Comparison of ENCODE assay signal across 12 cellular contexts in genomic region chr2:197904446-197904845, GRCh38.
A peak's percentile ranks its signal among the peaks of the same experiment; 100 is the strongest.
DNase-seq lines count a peak whose midpoint lies in the region; ATAC-seq and TF ChIP-seq lines count a peak whose summit lies in the region.
"Had no signal": no experiment of that assay in that cellular context is flagged by ENCODE, and none has a peak within 500 bp of the region (broad histone marks: within the 10 kb centered on the region; RNA-seq: fewer than 3 reads in every experiment).

No MANE protein-coding gene starts in this region.

- H3K27ac Mint-ChIP-seq in activated naive CD4-positive, alpha-beta T cell treated with anti-CD3 and anti-CD28 coated beads for 36 hours, result peak overlapping the region; percentile 42
- H3K27ac Mint-ChIP-seq: progenitor cell of endocrine pancreas had no signal

- H3K4me1 Mint-ChIP-seq in activated naive CD4-positive, alpha-beta T cell treated with anti-CD3 and anti-CD28 coated beads for 36 hours (ENCODE audit: low read depth), result peaks cover 51% of the 10 kb centered on the region

- CTCF ChIA-PET in activated naive CD4-positive, alpha-beta T cell treated with anti-CD3 and anti-CD28 coated beads for 36 hours (lab: Charles Lee), result no interaction called here
- CTCF ChIA-PET in HEK293T (lab: Yijun Ruan, JAX), result no interaction called here

- peaks cover 10% of the 10 kb centered on the region; the same call in 1 of the 2 replicates for H3F3A ChIP-seq in GM23248 (ENCODE audit: insufficient read depth)

- intact Hi-C loops in activated naive CD4-positive, alpha-beta T cell treated with anti-CD3 and anti-CD28 coated beads for 36 hours (cut with micrococcal nuclease), result no loop called here

- no peak overlapping the region for H2AFZ ChIP-seq in GM23248

- no peak overlapping the region for H3K4me3 Mint-ChIP-seq in activated naive CD4-positive, alpha-beta T cell treated with anti-CD3 and anti-CD28 coated beads for 36 hours

- no peaks in the 10 kb centered on the region for H3K27me3 ChIP-seq in GM23248 (replicated peaks; ENCODE audit: insufficient read depth)

- H3K4me2 ChIP-seq in GM23248 (ENCODE audit: unreplicated experiment), result no peak overlapping the region

- H3K9ac ChIP-seq in GM23248, result no peak overlapping the region

- no peaks in the 10 kb centered on the region for H3K79me2 ChIP-seq in GM23248 (ENCODE audit: insufficient read depth)

- no peaks in the 10 kb centered on the region for H3K36me3 ChIP-seq in GM23248 (ENCODE audit: low read depth)
- H3K36me3 ChIP-seq: cardiac muscle cell had no signal

- no peaks in the 10 kb centered on the region for H3K27me3 Mint-ChIP-seq in activated naive CD4-positive, alpha-beta T cell treated with anti-CD3 and anti-CD28 coated beads for 36 hours (ENCODE audit: low read depth)
- H3K27me3 Mint-ChIP-seq: progenitor cell of endocrine pancreas had no signal

- DNase-seq in activated T-cell treated with anti-CD3 and anti-CD28 coated beads for 24 hours (ENCODE audit: low read depth) (peak; percentile 23), KBM-7 (peak; percentile 33), HEK293T (ENCODE audit: extremely low spot score) (no peak), GM23248 (no peak)
- DNase-seq in activated T-cell treated with anti-CD3 and anti-CD28 coated beads, Interleukin-2, amount 50 U/mL, for 1 hour, result no peak
- DNase-seq in activated naive CD4-positive, alpha-beta T cell treated with anti-CD3 and anti-CD28 coated beads for 36 hours, result peak; percentile 36
- peak in 4 of 6 experiments; percentile 15 to 65 (median 35) for DNase-seq in stimulated activated naive CD4-positive, alpha-beta T cell (lab: John Stamatoyannopoulos, UW)
- DNase-seq: DMS79, NCI-H1105 treated with DMSO at 0.1 percent for 48 hours had no signal

- H3K9me3 ChIP-seq in GM23248 (ENCODE audit: low read depth), result no peaks in the 10 kb centered on the region

- H3K4me1 ChIP-seq in GM23248 (ENCODE audit: insufficient read depth), result peaks cover 28% of the 10 kb centered on the region

- 77 to 80% methylated on average over 2 of the region's 2 CpGs for WGBS in GM23248 (ENCODE audit: low coverage in 1 of 2, low lambda C conversion rate in 2 of 2, missing lambda C conversion rate in 2 of 2), 2 experiments

- POLR2A ChIA-PET in HEK293T (lab: Yijun Ruan, JAX), result no interaction called here

- no peak for ATAC-seq in HG02610 (IDR thresholded peaks at IDR 0.05; ENCODE audit: unreplicated experiment)

- H3K9me3 Mint-ChIP-seq in activated naive CD4-positive, alpha-beta T cell treated with anti-CD3 and anti-CD28 coated beads for 36 hours, result no peaks in the 10 kb centered on the region

- no peaks in the 10 kb centered on the region for H3K9me2 ChIP-seq in GM23248 (ENCODE audit: insufficient read depth)

- in situ Hi-C loops in KBM-7 (cut with MboI; ENCODE audit: low pct_unique_long_range_greater_than_20kb, low sequenced_read_pairs), result no loop called here
- in situ Hi-C loops in GM23248 (cut with MboI), result no loop called here

- no peaks in the 10 kb centered on the region for H4K20me1 ChIP-seq in GM23248 (ENCODE audit: insufficient read depth)

- H3K36me3 Mint-ChIP-seq in activated naive CD4-positive, alpha-beta T cell treated with anti-CD3 and anti-CD28 coated beads for 36 hours (ENCODE audit: low read depth), result peaks cover 2% of the 10 kb centered on the region

- H3K27ac ChIP-seq in GM23248, result no peak overlapping the region
- H3K27ac ChIP-seq: cardiac muscle cell had no signal

- H3K4me3 ChIP-seq in GM23248, result no peak overlapping the region
- H3K4me3 ChIP-seq: cardiac muscle cell had no signal

TF ChIP-seq in HEK293T, 16 proteins besides CTCF, POLR2A, EP300 and RAD21:
- TF ChIP-seq ZNF384 (IDR thresholded peaks at IDR 0.05), result no peak
- TF ChIP-seq SUZ12 (IDR thresholded peaks at IDR 0.05), result no peak

Comparison
In these comparisons a context has a peak if more than half of its experiments do, and no peak if none do; other contexts are left out.
1. DNase-seq: peak in activated T-cell treated with anti-CD3 and anti-CD28 coated beads for 24 hours (single experiment), KBM-7 (single experiment), activated naive CD4-positive, alpha-beta T cell treated with anti-CD3 and anti-CD28 coated beads for 36 hours (single experiment) and stimulated activated naive CD4-positive, alpha-beta T cell (4 of 6); none in activated T-cell treated with anti-CD3 and anti-CD28 coated beads, Interleukin-2, amount 50 U/mL, for 1 hour (single experiment), HEK293T (single experiment) and GM23248 (single experiment).